Comparison of ENCODE assay signal across 10 cellular contexts in the genomic region with DNA sequence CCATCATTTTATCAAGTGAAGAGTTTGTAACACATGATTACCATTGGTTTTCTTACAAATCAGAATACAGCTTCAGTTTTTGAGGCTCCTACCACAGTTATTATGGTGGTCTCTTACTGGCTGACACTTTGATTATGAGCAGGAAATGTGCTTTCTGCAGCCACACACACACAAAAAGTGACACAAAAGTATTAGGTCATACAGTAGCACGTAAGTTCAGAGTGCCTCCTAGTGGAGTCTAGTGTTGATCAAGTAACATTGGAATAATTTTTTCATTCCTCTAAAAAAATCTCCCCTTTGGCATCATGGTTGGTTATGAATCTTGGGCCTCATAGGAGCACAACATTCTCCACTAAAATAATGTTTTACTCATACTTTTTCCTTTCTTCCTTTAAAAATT. TPM values are rescaled to one million over a fixed set of nuclear protein-coding genes. Genes with fewer than 3 reads are reported as not detected.
DNase-seq lines count a peak whose midpoint lies in the region; ATAC-seq, FAIRE-seq and TF ChIP-seq lines count a peak whose summit lies in the region.
"Had no signal": no experiment of that assay in that cellular context is flagged by ENCODE, and none has a peak within 500 bp of the region (broad histone marks: within the 10 kb centered on the region; RNA-seq: fewer than 3 reads in every experiment).

No MANE protein-coding gene starts in this region.

- no peak overlapping the region for H2AFZ ChIP-seq in endothelial cell of umbilical vein (ENCODE audit: low read depth, low read length)

- TF ChIP-seq CTCF in left ventricle myocardium inferior (IDR thresholded peaks at IDR 0.05; ENCODE audit: borderline replicate concordance) (peak; percentile 37), endothelial cell of umbilical vein (IDR thresholded peaks at IDR 0.05; ENCODE audit: extremely low read depth in 1 of 2, insufficient read depth in 1 of 2, low read depth in 1 of 2, low read length in 2 of 2) (peak; percentile 17), upper lobe of right lung (IDR thresholded peaks at IDR 0.05) (peak; percentile 35)

- dilution Hi-C loops in endothelial cell of umbilical vein (cut with MboI; ENCODE audit: extremely low pct_ligation_motif_present, low sequenced_read_pairs): no loop called here

- no peaks in the 10 kb centered on the region for H4K20me1 ChIP-seq in endothelial cell of umbilical vein (replicated peaks; ENCODE audit: control insufficient read depth, extremely low read depth, insufficient read depth, low read length)

- no peak for DNase-seq in left ventricle myocardium inferior
- DNase-seq in left ventricle myocardium superior: no peak
- DNase-seq in NCI-H526 treated with DMSO at 0.1 percent for 48 hours (lab: John Stamatoyannopoulos, UW): peak; percentile 15
- DNase-seq in endothelial cell of umbilical vein (ENCODE audit: low read depth, low spot score): peak; percentile 33
- DNase-seq in upper lobe of right lung: no peak
- no peak for DNase-seq in activated CD4-positive, alpha-beta T cell treated with anti-CD3 and anti-CD28 coated beads, Interleukin-2, amount 10 ng/mL, durations not matched to agents 24 days and 14 days
- DNase-seq in activated CD4-positive, CD25-positive, alpha-beta regulatory T cell treated with anti-CD3 and anti-CD28 coated beads, Interleukin-2, amount 50 U/mL, for 72 hours: no peak
- DNase-seq in central memory CD4-positive, alpha-beta T cell: no peak
- DNase-seq: DMS79, NCI-H1105 treated with DMSO at 0.1 percent for 48 hours had no signal

- no peak overlapping the region for H3K9ac ChIP-seq in endothelial cell of umbilical vein (replicated peaks; ENCODE audit: extremely low read depth, insufficient read depth, low read length)

- H3K9me3 Mint-ChIP-seq in activated CD4-positive, alpha-beta T cell treated with anti-CD3 and anti-CD28 coated beads, Interleukin-2, amount 10 ng/mL, durations not matched to agents 24 days and 14 days: no peaks in the 10 kb centered on the region

- CTCF ChIA-PET in endothelial cell of umbilical vein (lab: Charles Lee): interaction anchor here (5.0 kb wide), 1 partner anchor 111 kb away, joined by 35 read pairs; no protein-coding TSS in a partner anchor

- H3K27ac ChIP-seq in left ventricle myocardium inferior (replicated peaks) (no peak overlapping the region), endothelial cell of umbilical vein (ENCODE audit: insufficient read depth, low read depth, low read length) (no peak overlapping the region), upper lobe of right lung (no peak overlapping the region)

- POLR2A ChIA-PET in endothelial cell of umbilical vein (lab: Charles Lee): no interaction called here

- no peak overlapping the region for H3K4me3 Mint-ChIP-seq in activated CD4-positive, alpha-beta T cell treated with anti-CD3 and anti-CD28 coated beads, Interleukin-2, amount 10 ng/mL, durations not matched to agents 24 days and 14 days

- ATAC-seq in left ventricle myocardium superior (no peak), upper lobe of right lung (peak; percentile 47)

- no peaks in the 10 kb centered on the region for H3K36me3 ChIP-seq in left ventricle myocardium inferior
- no peaks in the 10 kb centered on the region for H3K36me3 ChIP-seq in endothelial cell of umbilical vein (ENCODE audit: control insufficient read depth in 2 of 2, extremely low read depth in 1 of 2, insufficient read depth in 2 of 2, low read length in 2 of 2)
- no peaks in the 10 kb centered on the region for H3K36me3 ChIP-seq in upper lobe of right lung

- H3K4me2 ChIP-seq in endothelial cell of umbilical vein (ENCODE audit: insufficient read depth, low read length): no peak overlapping the region

- peaks cover 4% of the 10 kb centered on the region for H3K79me2 ChIP-seq in endothelial cell of umbilical vein (ENCODE audit: control insufficient read depth, insufficient read depth, low read length)

- H3K27ac Mint-ChIP-seq in activated CD4-positive, alpha-beta T cell treated with anti-CD3 and anti-CD28 coated beads, Interleukin-2, amount 10 ng/mL, durations not matched to agents 24 days and 14 days: no peak overlapping the region

- no TSS peak for BruUV-seq in endothelial cell of umbilical vein (replicated peaks; lab: Mats Ljungman, UMichigan)

- H3K4me1 ChIP-seq in left ventricle myocardium inferior (peaks cover 80% of the 10 kb centered on the region), endothelial cell of umbilical vein (ENCODE audit: control insufficient read depth, extremely low read depth, insufficient read depth, low read length) (no peaks in the 10 kb centered on the region), upper lobe of right lung (peaks cover 10% of the 10 kb centered on the region)

- no peaks in the 10 kb centered on the region for H3K27me3 Mint-ChIP-seq in activated CD4-positive, alpha-beta T cell treated with anti-CD3 and anti-CD28 coated beads, Interleukin-2, amount 10 ng/mL, durations not matched to agents 24 days and 14 days

- no peak overlapping the region for H3K4me3 ChIP-seq in left ventricle myocardium inferior
- no peak overlapping the region for H3K4me3 ChIP-seq in endothelial cell of umbilical vein (replicated peaks in 1 of 3; ENCODE audit: insufficient read depth in 1 of 3, low read depth in 1 of 3, low read length in 3 of 3)
- H3K4me3 ChIP-seq in upper lobe of right lung: no peak overlapping the region

- no peak for TF ChIP-seq POLR2A in endothelial cell of umbilical vein (IDR thresholded peaks at IDR 0.05; ENCODE audit: low read depth, low read length)

- intact Hi-C loops in left ventricle myocardium inferior (cut with micrococcal nuclease) (no loop called here), left ventricle myocardium superior (cut with micrococcal nuclease) (no loop called here), endothelial cell of umbilical vein (cut with micrococcal nuclease) (loop anchor here (1.0 kb wide), 2 partner anchors 111 to 209 kb away; no protein-coding TSS in a partner anchor), upper lobe of right lung (cut with DNase I) (no loop called here)
- intact Hi-C loops in activated CD4-positive, alpha-beta T cell treated with anti-CD3 and anti-CD28 coated beads, Interleukin-2, amount 10 ng/mL, durations not matched to agents 24 days and 14 days (cut with micrococcal nuclease): loop anchor here (1.0 to 5.0 kb wide), 2 partner anchors 111 to 210 kb away; no protein-coding TSS in a partner anchor

- H3K27me3 ChIP-seq in left ventricle myocardium inferior (ENCODE audit: low read depth): no peaks in the 10 kb centered on the region
- H3K27me3 ChIP-seq in endothelial cell of umbilical vein (ENCODE audit: control insufficient read depth in 2 of 2, insufficient read depth in 2 of 2, low read length in 2 of 2): no peaks in the 10 kb centered on the region
- H3K27me3 ChIP-seq in upper lobe of right lung: no peaks in the 10 kb centered on the region

- H3K9me3 ChIP-seq in left ventricle myocardium inferior (replicated peaks) (no peaks in the 10 kb centered on the region), endothelial cell of umbilical vein (replicated peaks; ENCODE audit: control insufficient read depth, insufficient read depth, low read length) (no peaks in the 10 kb centered on the region), upper lobe of right lung (no peaks in the 10 kb centered on the region)

- no peaks in the 10 kb centered on the region for H3K9me1 ChIP-seq in endothelial cell of umbilical vein (replicated peaks; ENCODE audit: control insufficient read depth, extremely low read depth, insufficient read depth, low read length)

- peaks cover 15% of the 10 kb centered on the region for H3K4me1 Mint-ChIP-seq in activated CD4-positive, alpha-beta T cell treated with anti-CD3 and anti-CD28 coated beads, Interleukin-2, amount 10 ng/mL, durations not matched to agents 24 days and 14 days

- peaks cover 8% of the 10 kb centered on the region for H3K36me3 Mint-ChIP-seq in activated CD4-positive, alpha-beta T cell treated with anti-CD3 and anti-CD28 coated beads, Interleukin-2, amount 10 ng/mL, durations not matched to agents 24 days and 14 days (ENCODE audit: low read depth)

- peak; percentile 63 for FAIRE-seq in endothelial cell of umbilical vein (lab: Jason Lieb, UNC)

TF ChIP-seq in endothelial cell of umbilical vein, 7 proteins besides CTCF, POLR2A, EP300 and RAD21:
- TF ChIP-seq POLR2AphosphoS5 (IDR thresholded peaks at IDR 0.05; ENCODE audit: insufficient read depth, low read depth, low read length) (no peak), JUN (IDR thresholded peaks at IDR 0.05; ENCODE audit: borderline replicate concordance, insufficient read depth, insufficient read length, low read depth) (no peak), EZH2 (IDR thresholded peaks at IDR 0.05; ENCODE audit: borderline replicate concordance, low read depth, low read length, severe bottlenecking) (no peak), GATA2 (IDR thresholded peaks at IDR 0.05; ENCODE audit: insufficient read depth, insufficient read length, low read depth, low read length) (no peak), MYC (IDR thresholded peaks at IDR 0.05; ENCODE audit: low read depth, low read length) (no peak), FOS (IDR thresholded peaks at IDR 0.05; ENCODE audit: borderline replicate concordance, insufficient read depth, low read length) (no peak)
- TF ChIP-seq, protein P1, sequence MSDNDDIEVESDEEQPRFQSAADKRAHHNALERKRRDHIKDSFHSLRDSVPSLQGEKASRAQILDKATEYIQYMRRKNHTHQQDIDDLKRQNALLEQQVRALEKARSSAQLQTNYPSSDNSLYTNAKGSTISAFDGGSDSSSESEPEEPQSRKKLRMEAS (IDR thresholded peaks at IDR 0.05; ENCODE audit: insufficient read depth, insufficient read length): no peak

RNA-seq across cellular contexts. Expression of gene PAM, which starts 37.6 kb away (rescaled TPM):
- 1,051 TPM for total RNA-seq in left ventricle myocardium inferior
- 1,055 TPM for total RNA-seq in left ventricle myocardium superior
- total RNA-seq in endothelial cell of umbilical vein: 165 and 176 TPM in 2 replicates
- 118 and 133 TPM in 2 replicates for polyA plus RNA-seq in endothelial cell of umbilical vein
- polyA plus RNA-seq in endothelial cell of umbilical vein (2011; cell fraction: cytosol; rRNA removed): 106 and 121 TPM in 2 replicates
- 121 and 131 TPM in 2 replicates for polyA plus RNA-seq in endothelial cell of umbilical vein (2011; cell fraction: nucleus; rRNA removed)
- 152 and 163 TPM in 2 replicates for polyA plus RNA-seq in endothelial cell of umbilical vein (2012)
- polyA minus RNA-seq in endothelial cell of umbilical vein: 193 and 283 TPM in 2 replicates
- 22.8 TPM for polyA minus RNA-seq in endothelial cell of umbilical vein (2011; cell fraction: cytosol; rRNA and poly(A)+ RNA removed)
- 192 and 200 TPM in 2 replicates for polyA minus RNA-seq in endothelial cell of umbilical vein (2011; cell fraction: nucleus; rRNA and poly(A)+ RNA removed)
- total RNA-seq in upper lobe of right lung: 227 TPM
- total RNA-seq in activated CD4-positive, alpha-beta T cell treated with anti-CD3 and anti-CD28 coated beads, Interleukin-2, amount 10 ng/mL, durations not matched to agents 24 days and 14 days: 72.2 and 73.3 TPM in 2 replicates

Comparison
In these comparisons a context has a peak if more than half of its experiments do, and no peak if none do; other contexts are left out.
1. DNase-seq: peak in NCI-H526 treated with DMSO at 0.1 percent for 48 hours (single experiment) and endothelial cell of umbilical vein (single experiment); none in left ventricle myocardium inferior (single experiment), left ventricle myocardium superior (single experiment), upper lobe of right lung (single experiment), activated CD4-positive, alpha-beta T cell treated with anti-CD3 and anti-CD28 coated beads, Interleukin-2, amount 10 ng/mL, durations not matched to agents 24 days and 14 days (single experiment), activated CD4-positive, CD25-positive, alpha-beta regulatory T cell treated with anti-CD3 and anti-CD28 coated beads, Interleukin-2, amount 50 U/mL, for 72 hours (single experiment) and central memory CD4-positive, alpha-beta T cell (single experiment).
2. intact Hi-C loops: an anchor here in endothelial cell of umbilical vein (1.0 kb wide) and activated CD4-positive, alpha-beta T cell treated with anti-CD3 and anti-CD28 coated beads, Interleukin-2, amount 10 ng/mL, durations not matched to agents 24 days and 14 days (1.0 to 5.0 kb wide); none called in left ventricle myocardium inferior, left ventricle myocardium superior and upper lobe of right lung.
3. Peak in every context shown above with its lines, with median percentiles within 50 percentile points of each other: CTCF ChIP-seq.